ENCODE assay signal across 8 cellular contexts in the genomic region with DNA sequence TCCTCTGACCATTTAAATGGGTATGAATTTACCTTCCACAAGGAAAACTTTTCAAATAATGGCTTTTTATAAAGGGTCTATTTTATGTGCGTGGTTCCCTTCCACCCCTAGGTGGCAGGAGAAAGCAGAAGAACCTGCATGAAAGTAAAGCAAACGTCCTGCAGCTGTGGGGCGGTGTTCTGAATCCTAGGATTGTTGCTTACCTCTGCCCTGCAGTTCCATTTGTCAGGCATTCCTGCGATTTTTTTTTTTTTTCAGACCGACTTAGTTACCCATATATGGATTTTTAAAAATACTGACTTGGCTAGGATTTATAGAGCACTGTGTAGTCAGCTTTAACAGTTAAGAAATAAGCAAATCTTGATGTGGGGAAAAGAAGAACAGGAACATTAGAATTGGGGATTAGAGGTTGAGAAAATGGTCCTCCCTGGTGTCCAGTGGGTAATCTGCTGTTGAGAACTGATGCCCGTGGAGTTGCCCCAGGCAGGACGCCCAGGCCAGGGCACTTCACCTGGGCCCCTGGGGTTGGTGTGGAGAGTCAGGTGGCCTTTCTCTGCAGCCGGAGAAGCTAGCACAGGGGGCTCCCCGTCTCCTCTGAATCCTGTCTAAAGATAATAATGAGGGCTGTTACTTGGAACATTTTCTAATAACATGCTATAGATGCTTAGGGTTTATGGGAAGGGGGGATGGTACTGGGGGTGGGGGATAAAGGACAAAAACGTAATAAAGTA. TPM values are rescaled to one million over a fixed set of nuclear protein-coding genes. Genes with fewer than 3 reads are reported as not detected.
DNase-seq lines count a peak whose midpoint lies in the region; ATAC-seq and FAIRE-seq lines count a peak whose summit lies in the region.

No MANE protein-coding gene starts in this region.

- ATAC-seq in activated CD4-positive, CD25-positive, alpha-beta regulatory T cell treated with anti-CD3 and anti-CD28 coated beads, Interleukin-2, amount 50 U/mL, for 24 hours, result no peak
- peak; percentile 90 for ATAC-seq in sciatic nerve

- DNase-seq in activated CD4-positive, CD25-positive, alpha-beta regulatory T cell (lab: John Stamatoyannopoulos, UW), result peak in 3 of 4 experiments; percentile 23 to 34 (median 23)
- DNase-seq in HTR-8/SVneo (ENCODE audit: insufficient read length, low spot score) (peak; percentile 83), SHP77 treated with DMSO at 0.1 percent for 48 hours (lab: John Stamatoyannopoulos, UW) (peak; percentile 41), amniotic epithelial cell (ENCODE audit: low read depth) (peak; percentile 82), hypothalamus (lab: John Stamatoyannopoulos, UW) (peak in 28 of 51 donors; percentile 9 to 58 (median 37)), sciatic nerve (ENCODE audit: low spot score) (peak; percentile 72), cortex of kidney (lab: John Stamatoyannopoulos, UW) (no peak)

- intact Hi-C loops in sciatic nerve (cut with DNase I), result no loop called here

- no peak for FAIRE-seq in HTR-8/SVneo (lab: Jason Lieb, UNC)

RNA-seq across cellular contexts. Expression of gene LTC4S, which starts 30.4 kb away (rescaled TPM):
- total RNA-seq in sciatic nerve, result 21.7 TPM

RNA-seq across cellular contexts. Expression of gene MAML1, which starts 30.8 kb away (rescaled TPM):
- total RNA-seq in sciatic nerve, result 32.5 TPM

RNA-seq across cellular contexts. Expression of gene MGAT4B, which starts 43.3 kb away (rescaled TPM):
- 71.7 TPM for total RNA-seq in sciatic nerve

RNA-seq across cellular contexts. Expression of gene SQSTM1, which starts 57.3 kb away (rescaled TPM):
- total RNA-seq in sciatic nerve, result 365 TPM
